12 cellular contexts compared by ENCODE assay signal in genomic region chr10:45809829-45810228, GRCh38. TPM values are rescaled to one million over a fixed set of nuclear protein-coding genes. Genes with fewer than 3 reads are reported as not detected.
DNase-seq lines count a peak whose midpoint lies in the region; ATAC-seq and TF ChIP-seq lines count a peak whose summit lies in the region.
"Had no signal": no experiment of that assay in that cellular context is flagged by ENCODE, and none has a peak within 500 bp of the region (broad histone marks: within the 10 kb centered on the region; RNA-seq: fewer than 3 reads in every experiment).

No MANE protein-coding gene starts in this region.

- no peak for DNase-seq in BJ (ENCODE audit: low read depth)
- peak; percentile 16 for DNase-seq in HEK293T (ENCODE audit: extremely low spot score)
- peak; percentile 73 for DNase-seq in SK-N-SH
- DNase-seq in fibroblast of villous mesenchyme (ENCODE audit: low read depth) = peak; percentile 3
- no peak for DNase-seq in stimulated activated naive CD8-positive, alpha-beta T cell treated with anti-CD3 and anti-CD28 coated beads, Interleukin-15, amount 100 ng/mL, for 72 hours
- no peak for DNase-seq in islet precursor cell
- DNase-seq in NCI-H226 = no peak
- DNase-seq in stimulated activated naive B cell treated with anti-CD40 and anti-IgM and Interleukin-4, amounts not matched to agents 10 μg/mL and 1 μg/mL and 100 μg/mL, for 72 hours = no peak
- DNase-seq: Peyer's patch, stomach had no signal

- no peaks in the 10 kb centered on the region for H3K27me3 ChIP-seq in BJ (ENCODE audit: control insufficient read depth, insufficient read depth, low read length)
- no peaks in the 10 kb centered on the region for H3K27me3 ChIP-seq in SK-N-SH (ENCODE audit: insufficient read depth)
- H3K27me3 ChIP-seq: Peyer's patch, stomach had no signal

- ATAC-seq in stimulated activated naive CD8-positive, alpha-beta T cell treated with anti-CD3 and anti-CD28 coated beads, Interleukin-15, amount 100 ng/mL, for 72 hours = no peak
- ATAC-seq in stimulated activated naive B cell treated with anti-CD40 and anti-IgM and Interleukin-4, amounts not matched to agents 10 μg/mL and 1 μg/mL and 100 μg/mL, for 72 hours (replicated peaks) = no peak

- H3K27ac Mint-ChIP-seq in stimulated activated naive CD8-positive, alpha-beta T cell treated with anti-CD3 and anti-CD28 coated beads, Interleukin-15, amount 100 ng/mL, for 72 hours = no peak overlapping the region
- H3K27ac Mint-ChIP-seq in stimulated activated naive B cell treated with anti-CD40 and anti-IgM and Interleukin-4, amounts not matched to agents 10 μg/mL and 1 μg/mL and 100 μg/mL, for 72 hours = no peak overlapping the region
- H3K27ac Mint-ChIP-seq: activated naive CD8-positive, alpha-beta T cell had no signal

- H3K4me1 ChIP-seq in SK-N-SH (ENCODE audit: control insufficient read depth in 1 of 2, insufficient read depth in 2 of 2, low read depth in 1 of 2, low read length in 1 of 2) = no peaks in the 10 kb centered on the region
- H3K4me1 ChIP-seq: Peyer's patch, stomach had no signal

- no peaks in the 10 kb centered on the region for H3K4me1 Mint-ChIP-seq in stimulated activated naive CD8-positive, alpha-beta T cell treated with anti-CD3 and anti-CD28 coated beads, Interleukin-15, amount 100 ng/mL, for 72 hours
- H3K4me1 Mint-ChIP-seq in stimulated activated naive B cell treated with anti-CD40 and anti-IgM and Interleukin-4, amounts not matched to agents 10 μg/mL and 1 μg/mL and 100 μg/mL, for 72 hours = no peaks in the 10 kb centered on the region

- no peaks in the 10 kb centered on the region for H4K20me1 ChIP-seq in SK-N-SH (ENCODE audit: insufficient read depth)

- H3K9me3 Mint-ChIP-seq in stimulated activated naive CD8-positive, alpha-beta T cell treated with anti-CD3 and anti-CD28 coated beads, Interleukin-15, amount 100 ng/mL, for 72 hours = no peaks in the 10 kb centered on the region
- no peaks in the 10 kb centered on the region for H3K9me3 Mint-ChIP-seq in stimulated activated naive B cell treated with anti-CD40 and anti-IgM and Interleukin-4, amounts not matched to agents 10 μg/mL and 1 μg/mL and 100 μg/mL, for 72 hours

- no peak overlapping the region for H3K4me2 ChIP-seq in SK-N-SH

- H3K4me3 ChIP-seq in BJ (ENCODE audit: low read depth, low read length) (no peak overlapping the region), SK-N-SH (ENCODE audit: low read depth in 2 of 2, low read length in 1 of 2) (no peak overlapping the region), fibroblast of villous mesenchyme (ENCODE audit: low read depth, low read length) (no peak overlapping the region)
- H3K4me3 ChIP-seq: Peyer's patch, stomach had no signal

- no peak overlapping the region for H2AFZ ChIP-seq in SK-N-SH (ENCODE audit: low read depth)

- POLR2A ChIA-PET in BJ (lab: Charles Lee) (no interaction called here), HEK293T (lab: Yijun Ruan, JAX) (no interaction called here), SK-N-SH (lab: Yijun Ruan, JAX) (no interaction called here)

- CTCF ChIA-PET in BJ (lab: Yijun Ruan, JAX) = no interaction called here
- CTCF ChIA-PET in HEK293T (lab: Yijun Ruan, JAX) = interaction anchor here (0.6 kb wide), 1 partner anchor 177 kb away, joined by 3 read pairs; no protein-coding TSS in a partner anchor
- CTCF ChIA-PET in SK-N-SH (lab: Yijun Ruan, JAX) = interaction anchor here (1.3 kb wide), 1 partner anchor 9 kb away, joined by 4 read pairs; no protein-coding TSS in a partner anchor

- H3K4me3 Mint-ChIP-seq in stimulated activated naive CD8-positive, alpha-beta T cell treated with anti-CD3 and anti-CD28 coated beads, Interleukin-15, amount 100 ng/mL, for 72 hours = no peak overlapping the region
- no peak overlapping the region for H3K4me3 Mint-ChIP-seq in stimulated activated naive B cell treated with anti-CD40 and anti-IgM and Interleukin-4, amounts not matched to agents 10 μg/mL and 1 μg/mL and 100 μg/mL, for 72 hours
- H3K4me3 Mint-ChIP-seq: activated naive CD8-positive, alpha-beta T cell had no signal

- no peaks in the 10 kb centered on the region for H3K36me3 ChIP-seq in BJ (ENCODE audit: control insufficient read depth, insufficient read depth, low read length)
- H3K36me3 ChIP-seq in SK-N-SH (replicated peaks in 1 of 2; ENCODE audit: control insufficient read depth in 1 of 2, insufficient read depth in 2 of 2, low read length in 1 of 2) = no peaks in the 10 kb centered on the region
- H3K36me3 ChIP-seq: Peyer's patch, stomach had no signal

- peaks cover 16% of the 10 kb centered on the region for H3K27me3 Mint-ChIP-seq in stimulated activated naive CD8-positive, alpha-beta T cell treated with anti-CD3 and anti-CD28 coated beads, Interleukin-15, amount 100 ng/mL, for 72 hours
- H3K27me3 Mint-ChIP-seq in stimulated activated naive B cell treated with anti-CD40 and anti-IgM and Interleukin-4, amounts not matched to agents 10 μg/mL and 1 μg/mL and 100 μg/mL, for 72 hours = no peaks in the 10 kb centered on the region

- no peak overlapping the region for H3K27ac ChIP-seq in SK-N-SH (ENCODE audit: low read depth in 2 of 2, low read length in 1 of 2)
- H3K27ac ChIP-seq: C4-2B, Peyer's patch, stomach had no signal

- no peaks in the 10 kb centered on the region for H3K9me2 ChIP-seq in SK-N-SH

- WGBS in SK-N-SH (ENCODE audit: low lambda C conversion rate) = 45% methylated on average over 4 of the region's 4 CpGs

- TF ChIP-seq RAD21 in SK-N-SH (IDR thresholded peaks at IDR 0.05; ENCODE audit: low read length) = peak; percentile 89

- no peaks in the 10 kb centered on the region for H3K36me3 Mint-ChIP-seq in stimulated activated naive B cell treated with anti-CD40 and anti-IgM and Interleukin-4, amounts not matched to agents 10 μg/mL and 1 μg/mL and 100 μg/mL, for 72 hours
- H3K36me3 Mint-ChIP-seq: activated naive CD8-positive, alpha-beta T cell had no signal

- TF ChIP-seq CTCF in BJ (IDR thresholded peaks at IDR 0.05; ENCODE audit: insufficient read depth, low read depth, low read length) = peak; percentile 23; the same call in 1 of the 2 replicates
- TF ChIP-seq CTCF in SK-N-SH (IDR thresholded peaks at IDR 0.05) = peak; percentile 50
- no peak for TF ChIP-seq CTCF in fibroblast of villous mesenchyme (IDR thresholded peaks at IDR 0.05; ENCODE audit: insufficient read depth, low read depth, low read length)

- no peaks in the 10 kb centered on the region for H3K9me3 ChIP-seq in SK-N-SH
- H3K9me3 ChIP-seq: Peyer's patch, stomach had no signal

- peaks cover 3% of the 10 kb centered on the region for H3F3A ChIP-seq in SK-N-SH (replicated peaks; ENCODE audit: insufficient read depth)

- H3K9ac ChIP-seq in SK-N-SH = no peak overlapping the region

- H3K79me2 ChIP-seq in SK-N-SH (ENCODE audit: insufficient read depth) = no peaks in the 10 kb centered on the region

- TF ChIP-seq EP300 in SK-N-SH (IDR thresholded peaks at IDR 0.05; ENCODE audit: borderline replicate concordance in 1 of 2, low read depth in 1 of 2, low read length in 1 of 2) = no peak

TF ChIP-seq in HEK293T, 16 proteins besides CTCF, POLR2A, EP300 and RAD21:
- no peak for TF ChIP-seq L3MBTL2 (conservative IDR thresholded peaks at IDR 0.05)
- no peak for TF ChIP-seq ARNT (IDR thresholded peaks at IDR 0.05)
- TF ChIP-seq FOXK2 (IDR thresholded peaks at IDR 0.05) = no peak
- no peak for TF ChIP-seq HDGF (IDR thresholded peaks at IDR 0.05; ENCODE audit: borderline replicate concordance)
TF ChIP-seq in HEK293T: peak in this region for 0.

TF ChIP-seq in SK-N-SH, 30 proteins besides CTCF, POLR2A, EP300 and RAD21:
- peak; percentile 70 for TF ChIP-seq SMC3 (IDR thresholded peaks at IDR 0.05; ENCODE audit: low read depth, low read length)
- no peak for TF ChIP-seq FOXM1 (IDR thresholded peaks at IDR 0.05; ENCODE audit: low read depth)
- no peak for TF ChIP-seq RCOR1 (IDR thresholded peaks at IDR 0.05; ENCODE audit: low read length)
- TF ChIP-seq TEAD4 (IDR thresholded peaks at IDR 0.05; ENCODE audit: borderline replicate concordance, insufficient read depth) = no peak
- no peak for TF ChIP-seq TCF12 (IDR thresholded peaks at IDR 0.05)
- TF ChIP-seq, protein P1, sequence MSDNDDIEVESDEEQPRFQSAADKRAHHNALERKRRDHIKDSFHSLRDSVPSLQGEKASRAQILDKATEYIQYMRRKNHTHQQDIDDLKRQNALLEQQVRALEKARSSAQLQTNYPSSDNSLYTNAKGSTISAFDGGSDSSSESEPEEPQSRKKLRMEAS (IDR thresholded peaks at IDR 0.05; ENCODE audit: low read depth) = no peak
- TF ChIP-seq GABPA (IDR thresholded peaks at IDR 0.05; ENCODE audit: low read depth) = no peak

RNA-seq across cellular contexts. Expression of gene AGAP4, which starts 37.5 kb away (rescaled TPM):
- polyA plus RNA-seq in BJ (2011; rRNA removed) (6.6 and 7.2 TPM in 2 replicates), SK-N-SH (2012; rRNA removed) (17.6 and 21.9 TPM in 2 replicates)
- 5.1 and 9.8 TPM in 2 replicates for polyA minus RNA-seq in BJ (2011; rRNA and poly(A)+ RNA removed)
- 8.2 and 9.2 TPM in 2 replicates for polyA plus RNA-seq in SK-N-SH (2012; cell fraction: cytosol; rRNA removed)
- 98.8 and 132 TPM in 2 replicates for polyA plus RNA-seq in SK-N-SH (2012; cell fraction: nucleus; rRNA removed)
- total RNA-seq in fibroblast of villous mesenchyme = 3.5 and 7.8 TPM in 2 replicates

Comparison
In these comparisons a context has a peak if more than half of its experiments do, and no peak if none do; other contexts are left out.
1. DNase-seq: peak in HEK293T (single experiment), SK-N-SH (single experiment) and fibroblast of villous mesenchyme (single experiment); none in BJ (single experiment), stimulated activated naive CD8-positive, alpha-beta T cell treated with anti-CD3 and anti-CD28 coated beads, Interleukin-15, amount 100 ng/mL, for 72 hours (0 of 2), islet precursor cell (single experiment), NCI-H226 (single experiment) and stimulated activated naive B cell treated with anti-CD40 and anti-IgM and Interleukin-4, amounts not matched to agents 10 μg/mL and 1 μg/mL and 100 μg/mL, for 72 hours (single experiment).